In genomic region chr2:48856657-48857056, GRCh38 we compare ENCODE assay signal across 29 cellular contexts.
"Had no signal": no experiment of that assay in that cellular context is flagged by ENCODE, and none has a peak within 500 bp of the region (broad histone marks: within the 10 kb centered on the region; RNA-seq: fewer than 3 reads in every experiment).

No MANE protein-coding gene starts in this region.

- H3K4me1 ChIP-seq: lower lobe of right lung, pancreas, prostate gland, tibial nerve, vagina had no signal

- H3K36me3 Mint-ChIP-seq: immature natural killer cell; naive thymus-derived CD8-positive, alpha-beta T cell; stimulated activated effector memory CD8-positive, alpha-beta T cell treated with anti-CD3 and anti-CD28 coated beads, Interleukin-12 subunit alpha, Interleukin-12 subunit beta, amount 100 ng/mL, for 72 hours had no signal

- ATAC-seq: left colon; naive thymus-derived CD8-positive, alpha-beta T cell; pancreas; right cardiac atrium; sciatic nerve; stimulated activated effector memory CD8-positive, alpha-beta T cell treated with anti-CD3 and anti-CD28 coated beads, Interleukin-12 subunit alpha, Interleukin-12 subunit beta, amount 100 ng/mL, for 72 hours had no signal

- H3K27ac Mint-ChIP-seq: immature natural killer cell; naive thymus-derived CD8-positive, alpha-beta T cell; nephron; stimulated activated effector memory CD8-positive, alpha-beta T cell treated with anti-CD3 and anti-CD28 coated beads, Interleukin-12 subunit alpha, Interleukin-12 subunit beta, amount 100 ng/mL, for 72 hours; stimulated activated naive CD8-positive, alpha-beta T cell treated with anti-CD3 and anti-CD28 coated beads, Interleukin-15, Interleukin-2, amounts not matched to agents 100 ng/mL and 50 ng/mL, for 24 hours had no signal

- H3K4me3 Mint-ChIP-seq: immature natural killer cell; naive thymus-derived CD8-positive, alpha-beta T cell; nephron; neural crest cell; stimulated activated effector memory CD8-positive, alpha-beta T cell treated with anti-CD3 and anti-CD28 coated beads, Interleukin-12 subunit alpha, Interleukin-12 subunit beta, amount 100 ng/mL, for 72 hours; stimulated activated naive CD8-positive, alpha-beta T cell treated with anti-CD3 and anti-CD28 coated beads, Interleukin-15, Interleukin-2, amounts not matched to agents 100 ng/mL and 50 ng/mL, for 24 hours had no signal

- H3K4me1 Mint-ChIP-seq: immature natural killer cell; naive thymus-derived CD8-positive, alpha-beta T cell; nephron; stimulated activated effector memory CD8-positive, alpha-beta T cell treated with anti-CD3 and anti-CD28 coated beads, Interleukin-12 subunit alpha, Interleukin-12 subunit beta, amount 100 ng/mL, for 72 hours had no signal

- H3K36me3 ChIP-seq: left lung, lower lobe of right lung, pancreas, prostate gland, tibial nerve, upper lobe of left lung, vagina had no signal

- DNase-seq: hypothalamus; immature natural killer cell; kidney; left colon; left lung; lower lobe of right lung; mesenchymal stem cell; naive thymus-derived CD8-positive, alpha-beta T cell; nucleus accumbens; pancreas; posterior cingulate gyrus; retina; right cardiac atrium; stimulated activated CD4-positive, alpha-beta T cell treated with anti-CD3 and anti-CD28 coated beads, Interleukin-12 subunit alpha, Interleukin-12 subunit beta, amount 100 ng/mL, for 4 hours; stimulated activated CD4-positive, alpha-beta T cell treated with anti-CD3 and anti-CD28 coated beads, Interleukin-15, amount 100 ng/mL, for 24 hours; stimulated activated CD4-positive, alpha-beta T cell treated with anti-CD3 and anti-CD28 coated beads, Interleukin-2, amount 100 ng/mL, for 24 hours; stimulated activated CD4-positive, alpha-beta T cell treated with anti-CD3 and anti-CD28 coated beads, Interleukin-4, amount 100 ng/mL, for 24 hours; stimulated activated naive CD4-positive, alpha-beta T cell; substantia nigra had no signal

- H3K27me3 ChIP-seq: left lung, pancreas, tibial nerve, upper lobe of left lung, vagina had no signal

- H3K9me3 Mint-ChIP-seq: nephron; neural crest cell; stimulated activated naive CD8-positive, alpha-beta T cell treated with anti-CD3 and anti-CD28 coated beads, Interleukin-15, Interleukin-2, amounts not matched to agents 100 ng/mL and 50 ng/mL, for 24 hours had no signal

- H3K4me3 ChIP-seq: left lung, lower lobe of right lung, pancreas, prostate gland, skin epidermis, tibial nerve, upper lobe of left lung, vagina had no signal

- H3K27ac ChIP-seq: left lung, lower lobe of right lung, pancreas, prostate gland, skin epidermis, tibial nerve, upper lobe of left lung, vagina had no signal

- H3K9me3 ChIP-seq: left lung, lower lobe of right lung, pancreas, prostate gland, tibial nerve, upper lobe of left lung, vagina had no signal
